Comparison of ENCODE assay signal across 11 cellular contexts in genomic region chr1:50424940-50425375, GRCh38. TPM values are rescaled to one million over a fixed set of nuclear protein-coding genes. Genes with fewer than 3 reads are reported as not detected.
DNase-seq lines count a peak whose midpoint lies in the region; ATAC-seq and TF ChIP-seq lines count a peak whose summit lies in the region.
"Had no signal": no experiment of that assay in that cellular context is flagged by ENCODE, and none has a peak within 500 bp of the region (broad histone marks: within the 10 kb centered on the region; RNA-seq: fewer than 3 reads in every experiment).

No MANE protein-coding gene starts in this region.

- CTCF ChIA-PET in activated CD4-positive, alpha-beta T cell treated with anti-CD3 and anti-CD28 coated beads, Interleukin-2, amount 10 ng/mL, durations not matched to agents 7 days and 5 days (lab: Charles Lee): interaction anchor here (1.4 kb wide), 1 partner anchor 12 kb away, joined by 6 read pairs; no protein-coding TSS in a partner anchor

- no peaks in the 10 kb centered on the region for H3K9me3 ChIP-seq in right atrium auricular region
- H3K9me3 ChIP-seq: heart left ventricle had no signal

- H3K36me3 Mint-ChIP-seq in activated CD4-positive, alpha-beta T cell treated with anti-CD3 and anti-CD28 coated beads, Interleukin-2, amount 10 ng/mL, durations not matched to agents 7 days and 5 days (ENCODE audit: low read depth): peaks cover 10% of the 10 kb centered on the region
- peaks cover 5 to 32% of the 10 kb centered on the region in 2 donors for H3K36me3 Mint-ChIP-seq in activated naive CD4-positive, alpha-beta T cell treated with anti-CD3 and anti-CD28 coated beads, Interleukin-2, amount 50 U/mL, for 72 hours
- no peaks in the 10 kb centered on the region for H3K36me3 Mint-ChIP-seq in stimulated activated naive CD8-positive, alpha-beta T cell treated with anti-CD3 and anti-CD28 coated beads, Interleukin-15, Interleukin-2, amounts not matched to agents 100 ng/mL and 50 ng/mL, for 24 hours (ENCODE audit: low read depth)

- no peak for TF ChIP-seq CTCF in right atrium auricular region (IDR thresholded peaks at IDR 0.05)

- peak overlapping the region; percentile 76 for H3K27ac Mint-ChIP-seq in activated CD4-positive, alpha-beta T cell treated with anti-CD3 and anti-CD28 coated beads, Interleukin-2, amount 10 ng/mL, durations not matched to agents 7 days and 5 days
- H3K27ac Mint-ChIP-seq in activated naive CD4-positive, alpha-beta T cell treated with anti-CD3 and anti-CD28 coated beads, Interleukin-2, amount 50 U/mL, for 72 hours: peak overlapping the region; percentile 2 to 12
- no peak overlapping the region for H3K27ac Mint-ChIP-seq in stimulated activated naive CD8-positive, alpha-beta T cell treated with anti-CD3 and anti-CD28 coated beads, Interleukin-15, Interleukin-2, amounts not matched to agents 100 ng/mL and 50 ng/mL, for 24 hours

- peaks cover 91% of the 10 kb centered on the region for H3K27me3 Mint-ChIP-seq in activated CD4-positive, alpha-beta T cell treated with anti-CD3 and anti-CD28 coated beads, Interleukin-2, amount 10 ng/mL, durations not matched to agents 7 days and 5 days
- peaks cover 89% of the 10 kb centered on the region for H3K27me3 Mint-ChIP-seq in stimulated activated naive CD8-positive, alpha-beta T cell treated with anti-CD3 and anti-CD28 coated beads, Interleukin-15, Interleukin-2, amounts not matched to agents 100 ng/mL and 50 ng/mL, for 24 hours

- H3K4me3 Mint-ChIP-seq in activated CD4-positive, alpha-beta T cell treated with anti-CD3 and anti-CD28 coated beads, Interleukin-2, amount 10 ng/mL, durations not matched to agents 7 days and 5 days: peak overlapping the region; percentile 76
- peak overlapping the region; percentile 82 for H3K4me3 Mint-ChIP-seq in stimulated activated naive CD8-positive, alpha-beta T cell treated with anti-CD3 and anti-CD28 coated beads, Interleukin-15, Interleukin-2, amounts not matched to agents 100 ng/mL and 50 ng/mL, for 24 hours

- no peak overlapping the region for H3K27ac ChIP-seq in right atrium auricular region
- H3K27ac ChIP-seq: heart left ventricle, RWPE1 had no signal

- POLR2A ChIA-PET in activated CD4-positive, alpha-beta T cell treated with anti-CD3 and anti-CD28 coated beads, Interleukin-2, amount 10 ng/mL, durations not matched to agents 7 days and 5 days (lab: Charles Lee): no interaction called here

- H3K9me3 Mint-ChIP-seq in activated CD4-positive, alpha-beta T cell treated with anti-CD3 and anti-CD28 coated beads, Interleukin-2, amount 10 ng/mL, durations not matched to agents 7 days and 5 days: no peaks in the 10 kb centered on the region
- no peaks in the 10 kb centered on the region for H3K9me3 Mint-ChIP-seq in activated naive CD4-positive, alpha-beta T cell treated with anti-CD3 and anti-CD28 coated beads, Interleukin-2, amount 50 U/mL, for 72 hours
- no peaks in the 10 kb centered on the region for H3K9me3 Mint-ChIP-seq in stimulated activated naive CD8-positive, alpha-beta T cell treated with anti-CD3 and anti-CD28 coated beads, Interleukin-15, Interleukin-2, amounts not matched to agents 100 ng/mL and 50 ng/mL, for 24 hours

- peaks cover 45% of the 10 kb centered on the region for H3K4me1 Mint-ChIP-seq in activated CD4-positive, alpha-beta T cell treated with anti-CD3 and anti-CD28 coated beads, Interleukin-2, amount 10 ng/mL, durations not matched to agents 7 days and 5 days
- peaks cover 57% of the 10 kb centered on the region for H3K4me1 Mint-ChIP-seq in stimulated activated naive CD8-positive, alpha-beta T cell treated with anti-CD3 and anti-CD28 coated beads, Interleukin-15, Interleukin-2, amounts not matched to agents 100 ng/mL and 50 ng/mL, for 24 hours (ENCODE audit: low read depth)

- H3K4me3 ChIP-seq in right atrium auricular region: peak overlapping the region in 1 of 2 donors; percentile 40

- no peak for DNase-seq in activated CD4-positive, alpha-beta T cell treated with anti-CD3 and anti-CD28 coated beads, Interleukin-2, amount 10 ng/mL, durations not matched to agents 7 days and 5 days
- DNase-seq in activated CD4-positive, alpha-beta T cell treated with anti-CD3 and anti-CD28 coated beads for 48 hours: no peak
- DNase-seq in activated naive CD4-positive, alpha-beta T cell treated with anti-CD3 and anti-CD28 coated beads, Interleukin-2, amount 50 U/mL, for 72 hours (ENCODE audit: low spot score in 2 of 2): no peak
- peak; percentile 31 for DNase-seq in iPS-NIHi11 (ENCODE audit: low spot score)
- no peak for DNase-seq in GM03348 (ENCODE audit: low spot score)
- no peak for DNase-seq in central memory CD4-positive, alpha-beta T cell
- DNase-seq in right atrium auricular region (ENCODE audit: low spot score): no peak
- DNase-seq: heart left ventricle had no signal

- peaks cover 71 to 93% of the 10 kb centered on the region in 2 donors for H3K27me3 ChIP-seq in right atrium auricular region

- H3K4me1 ChIP-seq in right atrium auricular region: peaks cover 0 to 67% of the 10 kb centered on the region in 2 donors

- no peak for ATAC-seq in activated naive CD4-positive, alpha-beta T cell treated with anti-CD3 and anti-CD28 coated beads, Interleukin-2, amount 50 U/mL, for 72 hours
- ATAC-seq: heart left ventricle had no signal

- no peaks in the 10 kb centered on the region for H3K36me3 ChIP-seq in right atrium auricular region
- H3K36me3 ChIP-seq: heart left ventricle had no signal

RNA-seq across cellular contexts. Expression of gene DMRTA2, which starts 1.7 kb away (rescaled TPM):
- total RNA-seq in activated CD4-positive, alpha-beta T cell treated with anti-CD3 and anti-CD28 coated beads, Interleukin-2, amount 10 ng/mL, durations not matched to agents 7 days and 5 days: not detected
- total RNA-seq in activated naive CD4-positive, alpha-beta T cell treated with anti-CD3 and anti-CD28 coated beads, Interleukin-2, amount 50 U/mL, for 72 hours: not detected
- not detected for total RNA-seq in right atrium auricular region
- total RNA-seq: ureter had no signal
